1 cellular context compared by ENCODE assay signal in the genomic region with DNA sequence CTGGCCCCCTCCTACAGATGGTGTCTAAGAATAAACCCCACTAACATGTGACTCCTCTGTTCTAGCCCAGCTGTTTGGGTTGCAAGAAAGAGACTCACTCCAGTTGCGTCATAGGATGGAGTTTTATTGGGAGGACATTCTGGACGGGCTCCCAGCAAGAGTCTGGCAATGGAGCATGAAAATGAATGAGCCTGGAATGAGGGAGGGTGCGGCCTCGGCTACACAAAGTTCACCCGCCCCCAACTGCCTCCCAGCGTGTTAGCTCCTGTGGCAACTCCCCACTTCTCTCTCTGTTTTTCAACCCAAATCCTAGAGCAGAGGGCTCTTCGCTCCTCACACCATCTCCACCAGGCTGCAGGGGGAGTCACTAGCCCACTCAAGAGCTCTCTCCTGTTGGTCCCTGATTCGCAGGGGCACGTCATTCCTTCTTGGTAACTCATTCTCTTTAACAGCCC.
TF ChIP-seq lines count a peak whose summit lies in the region.

No MANE protein-coding gene starts in this region.

TF ChIP-seq in WTC11, 78 proteins besides CTCF, POLR2A, EP300 and RAD21 (continued from another document):
- TF ChIP-seq, protein P1, sequence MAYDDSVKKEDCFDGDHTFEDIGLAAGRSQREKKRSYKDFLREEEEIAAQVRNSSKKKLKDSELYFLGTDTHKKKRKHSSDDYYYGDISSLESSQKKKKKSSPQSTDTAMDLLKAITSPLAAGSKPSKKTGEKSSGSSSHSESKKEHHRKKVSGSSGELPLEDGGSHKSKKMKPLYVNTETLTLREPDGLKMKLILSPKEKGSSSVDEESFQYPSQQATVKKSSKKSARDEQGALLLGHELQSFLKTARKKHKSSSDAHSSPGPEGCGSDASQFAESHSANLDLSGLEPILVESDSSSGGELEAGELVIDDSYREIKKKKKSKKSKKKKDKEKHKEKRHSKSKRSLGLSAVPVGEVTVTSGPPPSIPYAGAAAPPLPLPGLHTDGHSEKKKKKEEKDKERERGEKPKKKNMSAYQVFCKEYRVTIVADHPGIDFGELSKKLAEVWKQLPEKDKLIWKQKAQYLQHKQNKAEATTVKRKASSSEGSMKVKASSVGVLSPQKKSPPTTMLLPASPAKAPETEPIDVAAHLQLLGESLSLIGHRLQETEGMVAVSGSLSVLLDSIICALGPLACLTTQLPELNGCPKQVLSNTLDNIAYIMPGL (CRISPR knock-in tag; IDR thresholded peaks at IDR 0.05) = no peak
- TF ChIP-seq ESRRA (CRISPR knock-in tag; IDR thresholded peaks at IDR 0.05; ENCODE audit: borderline replicate concordance) = no peak
- no peak for TF ChIP-seq FOXK1 (CRISPR knock-in tag; IDR thresholded peaks at IDR 0.05)
- TF ChIP-seq, protein P2, sequence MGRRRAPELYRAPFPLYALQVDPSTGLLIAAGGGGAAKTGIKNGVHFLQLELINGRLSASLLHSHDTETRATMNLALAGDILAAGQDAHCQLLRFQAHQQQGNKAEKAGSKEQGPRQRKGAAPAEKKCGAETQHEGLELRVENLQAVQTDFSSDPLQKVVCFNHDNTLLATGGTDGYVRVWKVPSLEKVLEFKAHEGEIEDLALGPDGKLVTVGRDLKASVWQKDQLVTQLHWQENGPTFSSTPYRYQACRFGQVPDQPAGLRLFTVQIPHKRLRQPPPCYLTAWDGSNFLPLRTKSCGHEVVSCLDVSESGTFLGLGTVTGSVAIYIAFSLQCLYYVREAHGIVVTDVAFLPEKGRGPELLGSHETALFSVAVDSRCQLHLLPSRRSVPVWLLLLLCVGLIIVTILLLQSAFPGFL (CRISPR knock-in tag; IDR thresholded peaks at IDR 0.05; ENCODE audit: borderline replicate concordance) = no peak
- TF ChIP-seq, protein P3, sequence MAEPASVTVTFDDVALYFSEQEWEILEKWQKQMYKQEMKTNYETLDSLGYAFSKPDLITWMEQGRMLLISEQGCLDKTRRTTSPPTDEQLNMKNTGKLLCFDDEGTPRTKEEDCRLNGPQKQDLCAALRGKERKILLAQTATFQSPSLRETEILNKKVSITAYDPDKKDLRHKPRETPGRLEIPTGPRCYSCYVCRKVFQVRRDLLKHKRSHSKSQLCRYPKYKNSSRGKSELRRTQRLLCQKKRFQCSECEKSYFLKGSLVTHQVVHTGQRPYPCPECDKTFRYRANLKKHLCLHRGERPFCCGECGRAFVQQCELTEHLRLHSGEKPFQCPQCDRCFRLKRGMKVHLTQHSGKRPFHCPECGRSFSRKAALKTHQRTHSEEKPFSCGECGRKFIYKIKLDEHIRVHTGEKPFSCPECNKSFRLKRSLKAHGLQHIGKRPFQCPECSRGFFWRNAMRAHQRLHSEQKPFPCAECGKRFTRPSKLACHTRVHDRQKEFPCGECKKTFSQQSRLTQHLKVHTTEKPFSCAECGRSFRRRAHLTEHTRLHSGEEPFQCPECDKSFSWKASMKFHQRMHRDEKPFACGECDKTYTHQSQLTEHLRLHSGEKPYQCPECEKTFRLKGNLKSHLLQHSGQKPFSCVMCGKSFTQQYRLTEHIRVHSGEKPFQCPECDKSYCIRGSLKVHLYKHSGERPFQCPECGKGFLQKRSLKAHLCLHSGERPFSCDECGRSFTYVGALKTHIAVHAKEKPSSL (CRISPR knock-in tag; conservative IDR thresholded peaks at IDR 0.05) = no peak
- no peak for TF ChIP-seq ZNF416 (CRISPR knock-in tag; IDR thresholded peaks at IDR 0.05)
- TF ChIP-seq JAZF1 (CRISPR knock-in tag; IDR thresholded peaks at IDR 0.05) = no peak
- TF ChIP-seq ZNF219 (CRISPR knock-in tag; IDR thresholded peaks at IDR 0.05; ENCODE audit: borderline replicate concordance) = no peak
